18 cellular contexts compared by ENCODE assay signal in genomic region chr14:68671899-68672298, GRCh38.
DNase-seq lines count a peak whose midpoint lies in the region; ATAC-seq, FAIRE-seq and TF ChIP-seq lines count a peak whose summit lies in the region.
"Had no signal": no experiment of that assay in that cellular context is flagged by ENCODE, and none has a peak within 500 bp of the region (broad histone marks: within the 10 kb centered on the region; RNA-seq: fewer than 3 reads in every experiment).

No MANE protein-coding gene starts in this region.

- WGBS in hepatocyte (ENCODE audit: low lambda C conversion rate, missing lambda C conversion rate), result 14% methylated on average over 2 of the region's 2 CpGs
- 48 to 71% (median 58%) methylated on average over 2 of the region's 2 CpGs for WGBS in small intestine, 3 donors

- H3K4me1 Mint-ChIP-seq in natural killer cell treated with Interleukin-12 subunit alpha and Interleukin-12 subunit beta and Interleukin-15 and Interleukin-18, amount 100 ng/mL, for 72 hours (ENCODE audit: low read depth in 2 of 2), result no peaks in the 10 kb centered on the region
- H3K4me1 Mint-ChIP-seq: endodermal cell had no signal

- peaks cover 0 to 2% of the 10 kb centered on the region in 2 donors for H3K27me3 Mint-ChIP-seq in natural killer cell treated with Interleukin-12 subunit alpha and Interleukin-12 subunit beta and Interleukin-15 and Interleukin-18, amount 100 ng/mL, for 72 hours

- no peak for FAIRE-seq in small intestine (lab: Jason Lieb, UNC)
- FAIRE-seq: A204.1 had no signal

- H3K9me3 ChIP-seq in hepatocyte (ENCODE audit: low read depth) (no peaks in the 10 kb centered on the region), small intestine (ENCODE audit: control insufficient read depth, low read depth) (no peaks in the 10 kb centered on the region)

- H3K79me2 ChIP-seq in hepatocyte, result no peaks in the 10 kb centered on the region

- no peak overlapping the region for H3K27ac Mint-ChIP-seq in natural killer cell treated with Interleukin-12 subunit alpha and Interleukin-12 subunit beta and Interleukin-15 and Interleukin-18, amount 100 ng/mL, for 72 hours
- H3K27ac Mint-ChIP-seq: activated CD8-positive, alpha-beta T cell treated with anti-CD3 and anti-CD28 coated beads, Interleukin-2, amount 10 ng/mL, durations not matched to agents 7 days and 5 days; endodermal cell had no signal

- H3K4me3 ChIP-seq in hepatocyte, result no peak overlapping the region
- H3K4me3 ChIP-seq in skin epidermis, result no peak overlapping the region
- no peak overlapping the region for H3K4me3 ChIP-seq in small intestine (ENCODE audit: low read depth in 1 of 2, low read length in 2 of 2)

- no peaks in the 10 kb centered on the region for H3K9me3 Mint-ChIP-seq in natural killer cell treated with Interleukin-12 subunit alpha and Interleukin-12 subunit beta and Interleukin-15 and Interleukin-18, amount 100 ng/mL, for 72 hours
- H3K9me3 Mint-ChIP-seq: endodermal cell had no signal

- no peaks in the 10 kb centered on the region for H3K36me3 ChIP-seq in hepatocyte (replicated peaks; ENCODE audit: insufficient read depth, low read depth)
- no peaks in the 10 kb centered on the region for H3K36me3 ChIP-seq in small intestine (ENCODE audit: control insufficient read depth in 2 of 2, insufficient read depth in 2 of 2, low read length in 2 of 2)
- H3K36me3 ChIP-seq: WERI-Rb-1 had no signal

- intact Hi-C loops in Right ventricle myocardium inferior (cut with DNase I) (no loop called here), cardiac septum (cut with DNase I) (loop anchor here (10.0 kb wide), 1 partner anchor 427 kb away; no protein-coding TSS in a partner anchor)

- no peak overlapping the region for H3K4me3 Mint-ChIP-seq in natural killer cell treated with Interleukin-12 subunit alpha and Interleukin-12 subunit beta and Interleukin-15 and Interleukin-18, amount 100 ng/mL, for 72 hours
- H3K4me3 Mint-ChIP-seq: activated CD8-positive, alpha-beta T cell treated with anti-CD3 and anti-CD28 coated beads, Interleukin-2, amount 10 ng/mL, durations not matched to agents 7 days and 5 days; CD14-positive monocyte; endodermal cell had no signal

- H2AFZ ChIP-seq in hepatocyte, result no peak overlapping the region

- no peak for TF ChIP-seq CTCF in hepatocyte (IDR thresholded peaks at IDR 0.05; ENCODE audit: poor library complexity)

- H4K20me1 ChIP-seq in hepatocyte (ENCODE audit: insufficient read depth, poor library complexity, severe bottlenecking), result no peaks in the 10 kb centered on the region

- no peak overlapping the region for H3K4me2 ChIP-seq in hepatocyte

- H3K4me1 ChIP-seq in hepatocyte (ENCODE audit: insufficient read depth) (peaks cover 55% of the 10 kb centered on the region), small intestine (ENCODE audit: control insufficient read depth in 2 of 2, insufficient read depth in 1 of 2, low read depth in 1 of 2, low read length in 1 of 2) (peaks cover 2 to 4% of the 10 kb centered on the region in 2 donors)

- DNase-seq in Right ventricle myocardium inferior (ENCODE audit: missing footprints) (no peak), cardiac septum (ENCODE audit: low spot score) (no peak), hepatocyte (ENCODE audit: low spot score) (no peak), small intestine (no peak), OCI-M2 (lab: John Stamatoyannopoulos, UW; ENCODE audit: unreplicated experiment) (no peak), T1000 (lab: John Stamatoyannopoulos, UW) (no peak)
- no peak for DNase-seq in natural killer cell treated with Interleukin-12 subunit alpha and Interleukin-12 subunit beta and Interleukin-15 and Interleukin-18, amount 100 ng/mL, for 72 hours (ENCODE audit: low spot score)
- DNase-seq: activated CD8-positive, alpha-beta T cell treated with anti-CD3 and anti-CD28 coated beads, Interleukin-2, amount 10 ng/mL, durations not matched to agents 7 days and 5 days; activated T-cell treated with anti-CD3 and anti-CD28 coated beads, Interleukin-2, amount 50 U/mL, for 48 hours; endodermal cell; foreskin keratinocyte; NCI-H1436 treated with DMSO at 0.1 percent for 48 hours; NCI-H446; SHP77 treated with DMSO at 0.1 percent for 48 hours; WERI-Rb-1 had no signal

- no peaks in the 10 kb centered on the region for H3K9me2 ChIP-seq in hepatocyte (replicated peaks; ENCODE audit: insufficient read depth)

- ATAC-seq in Right ventricle myocardium inferior, result peak; percentile 23
- no peak for ATAC-seq in natural killer cell treated with Interleukin-12 subunit alpha and Interleukin-12 subunit beta and Interleukin-15 and Interleukin-18, amount 100 ng/mL, for 72 hours
- ATAC-seq: activated CD8-positive, alpha-beta T cell treated with anti-CD3 and anti-CD28 coated beads, Interleukin-2, amount 10 ng/mL, durations not matched to agents 7 days and 5 days; foreskin keratinocyte had no signal

- H3K27me3 ChIP-seq in hepatocyte (no peaks in the 10 kb centered on the region), small intestine (ENCODE audit: control insufficient read depth in 2 of 2, insufficient read depth in 2 of 2, low read length in 2 of 2) (no peaks in the 10 kb centered on the region)
- H3K27me3 ChIP-seq: foreskin keratinocyte had no signal

- H3K36me3 Mint-ChIP-seq in natural killer cell treated with Interleukin-12 subunit alpha and Interleukin-12 subunit beta and Interleukin-15 and Interleukin-18, amount 100 ng/mL, for 72 hours, result no peaks in the 10 kb centered on the region

- H3K27ac ChIP-seq in hepatocyte (peak overlapping the region; percentile 70), skin epidermis (peak overlapping the region in 19 of 21 experiments; percentile 5 to 83 (median 59)), small intestine (ENCODE audit: low read depth in 1 of 2, low read length in 1 of 2) (peak overlapping the region in 1 of 2 donors; percentile 28)
- H3K27ac ChIP-seq: foreskin keratinocyte, WERI-Rb-1 had no signal
